1 cellular context compared by ENCODE assay signal in genomic region chr2:237212356-237213279, GRCh38.
A peak's percentile ranks its signal among the peaks of the same experiment; 100 is the strongest.
TF ChIP-seq lines count a peak whose summit lies in the region.

No MANE protein-coding gene starts in this region.

TF ChIP-seq in HEK293, 187 proteins besides CTCF, POLR2A, EP300 and RAD21:
- TF ChIP-seq ZNF18 (tag by site-specific recombination; IDR thresholded peaks at IDR 0.05) (peak; percentile 64; the same call in 1 of the 2 replicates), ZNF146 (tag by site-specific recombination; IDR thresholded peaks at IDR 0.05) (0 out of 2 replicates have a peak, but pooled peaks have one; percentile 2)
TF ChIP-seq in HEK293: peak in this region for 2; not testable (repeated sequence) for 185.
